ENCODE assay signal across 1 cellular context in the genomic region with DNA sequence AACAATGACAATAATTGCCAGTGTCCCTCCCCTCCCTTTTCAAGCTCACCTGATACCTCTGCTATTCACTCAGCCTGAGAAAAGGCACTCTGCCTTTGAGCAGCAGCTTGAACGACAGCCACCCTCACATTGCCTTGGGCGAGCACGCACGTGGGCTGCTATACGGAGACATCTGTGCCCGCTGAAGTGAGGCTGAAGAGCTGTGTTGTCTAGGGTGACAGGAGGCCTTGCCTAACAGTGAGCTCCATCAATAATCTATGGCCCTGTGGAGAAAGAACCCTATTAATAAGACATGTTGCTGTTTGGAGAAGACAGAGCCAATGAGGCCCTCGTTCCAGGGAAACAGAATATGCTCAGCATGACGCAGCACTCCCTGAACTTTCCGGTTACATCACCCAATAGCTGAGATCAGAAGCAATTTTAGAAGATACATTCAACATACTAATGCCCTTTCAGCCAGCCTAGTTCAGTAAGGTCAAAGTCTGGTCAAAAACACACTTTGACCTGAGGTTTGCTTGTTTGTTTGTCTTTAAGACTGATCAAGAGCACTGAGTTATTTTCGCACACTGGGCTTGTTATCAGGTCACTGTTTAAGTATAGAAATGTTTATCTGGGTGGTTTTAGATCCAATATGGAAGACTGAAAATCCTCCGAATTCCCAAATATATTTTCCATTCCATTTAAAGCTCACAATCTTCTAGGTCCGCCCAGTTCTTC.
TF ChIP-seq lines count a peak whose summit lies in the region.

No MANE protein-coding gene starts in this region.

TF ChIP-seq in liver, 16 proteins besides CTCF, POLR2A, EP300 and RAD21 (continued from another document):
- TF ChIP-seq, protein P1, sequence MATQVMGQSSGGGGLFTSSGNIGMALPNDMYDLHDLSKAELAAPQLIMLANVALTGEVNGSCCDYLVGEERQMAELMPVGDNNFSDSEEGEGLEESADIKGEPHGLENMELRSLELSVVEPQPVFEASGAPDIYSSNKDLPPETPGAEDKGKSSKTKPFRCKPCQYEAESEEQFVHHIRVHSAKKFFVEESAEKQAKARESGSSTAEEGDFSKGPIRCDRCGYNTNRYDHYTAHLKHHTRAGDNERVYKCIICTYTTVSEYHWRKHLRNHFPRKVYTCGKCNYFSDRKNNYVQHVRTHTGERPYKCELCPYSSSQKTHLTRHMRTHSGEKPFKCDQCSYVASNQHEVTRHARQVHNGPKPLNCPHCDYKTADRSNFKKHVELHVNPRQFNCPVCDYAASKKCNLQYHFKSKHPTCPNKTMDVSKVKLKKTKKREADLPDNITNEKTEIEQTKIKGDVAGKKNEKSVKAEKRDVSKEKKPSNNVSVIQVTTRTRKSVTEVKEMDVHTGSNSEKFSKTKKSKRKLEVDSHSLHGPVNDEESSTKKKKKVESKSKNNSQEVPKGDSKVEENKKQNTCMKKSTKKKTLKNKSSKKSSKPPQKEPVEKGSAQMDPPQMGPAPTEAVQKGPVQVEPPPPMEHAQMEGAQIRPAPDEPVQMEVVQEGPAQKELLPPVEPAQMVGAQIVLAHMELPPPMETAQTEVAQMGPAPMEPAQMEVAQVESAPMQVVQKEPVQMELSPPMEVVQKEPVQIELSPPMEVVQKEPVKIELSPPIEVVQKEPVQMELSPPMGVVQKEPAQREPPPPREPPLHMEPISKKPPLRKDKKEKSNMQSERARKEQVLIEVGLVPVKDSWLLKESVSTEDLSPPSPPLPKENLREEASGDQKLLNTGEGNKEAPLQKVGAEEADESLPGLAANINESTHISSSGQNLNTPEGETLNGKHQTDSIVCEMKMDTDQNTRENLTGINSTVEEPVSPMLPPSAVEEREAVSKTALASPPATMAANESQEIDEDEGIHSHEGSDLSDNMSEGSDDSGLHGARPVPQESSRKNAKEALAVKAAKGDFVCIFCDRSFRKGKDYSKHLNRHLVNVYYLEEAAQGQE (IDR thresholded peaks at IDR 0.05): peak; percentile 86
- peak; percentile 19 to 67 for TF ChIP-seq EGR1 (IDR thresholded peaks at IDR 0.05; ENCODE audit: low read depth in 2 of 2)
- TF ChIP-seq, protein P2, sequence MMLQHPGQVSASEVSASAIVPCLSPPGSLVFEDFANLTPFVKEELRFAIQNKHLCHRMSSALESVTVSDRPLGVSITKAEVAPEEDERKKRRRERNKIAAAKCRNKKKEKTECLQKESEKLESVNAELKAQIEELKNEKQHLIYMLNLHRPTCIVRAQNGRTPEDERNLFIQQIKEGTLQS (IDR thresholded peaks at IDR 0.05): peak; percentile 96
- TF ChIP-seq YY1 (IDR thresholded peaks at IDR 0.05): peak; percentile 68
- TF ChIP-seq RXRA (IDR thresholded peaks at IDR 0.05): peak; percentile 96 to 97
